Comparison of ENCODE assay signal across 26 cellular contexts in the genomic region with DNA sequence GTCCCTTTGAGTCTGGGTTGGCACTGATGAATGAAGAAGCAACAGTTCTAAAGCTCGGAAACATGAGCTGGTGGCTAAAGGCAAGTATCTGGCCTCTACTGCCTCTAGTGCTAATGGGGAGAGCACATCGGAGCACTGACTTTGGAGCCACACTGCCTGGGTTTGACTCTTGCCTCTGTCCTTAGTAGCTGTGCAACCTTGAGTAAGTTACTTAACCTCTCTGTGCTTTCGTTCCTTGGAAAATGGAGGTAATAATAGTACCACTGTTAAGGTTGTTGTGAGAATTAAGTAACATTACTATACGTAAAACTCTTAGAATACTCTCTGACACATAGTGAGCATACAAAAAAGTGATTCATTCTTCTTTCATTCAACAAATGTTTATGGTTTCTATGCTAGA.
"Had no signal": no experiment of that assay in that cellular context is flagged by ENCODE, and none has a peak within 500 bp of the region (broad histone marks: within the 10 kb centered on the region; RNA-seq: fewer than 3 reads in every experiment).

No MANE protein-coding gene starts in this region.

- FAIRE-seq: endometrium, islet of Langerhans, keratinocyte had no signal

- H3K4me3 ChIP-seq: esophagus squamous epithelium, gastrocnemius medialis, heart right ventricle, left lung, lower lobe of right lung, mucosa of descending colon had no signal

- H3K27me3 ChIP-seq: gastrocnemius medialis had no signal

- DNase-seq: cortex of kidney; effector CD8-positive, alpha-beta T cell; effector memory CD8-positive, alpha-beta T cell; endodermal cell; erythroblast; esophagus squamous epithelium; foreskin fibroblast; foreskin melanocyte; gastrocnemius medialis; glutamatergic neuron; head of caudate nucleus; heart right ventricle; hippocampal formation; left cardiac atrium; left lung; left ventricle myocardium superior; lower lobe of right lung; mesenchymal stem cell; mucosa of descending colon; naive B cell; naive thymus-derived CD8-positive, alpha-beta T cell had no signal

- H3K27ac ChIP-seq: epithelial cell of prostate, esophagus squamous epithelium, gastrocnemius medialis, heart right ventricle, left lung, lower lobe of right lung had no signal

- ATAC-seq: effector memory CD8-positive, alpha-beta T cell; esophagus mucosa; gastrocnemius medialis; heart right ventricle; left cardiac atrium; left lung; left ventricle myocardium superior; lower lobe of right lung; mucosa of descending colon; naive thymus-derived CD8-positive, alpha-beta T cell had no signal

- H3K9me3 ChIP-seq: esophagus squamous epithelium, gastrocnemius medialis, heart right ventricle, left lung, lower lobe of right lung, mucosa of descending colon had no signal

- H3K4me1 ChIP-seq: esophagus squamous epithelium, gastrocnemius medialis, heart right ventricle, left lung, lower lobe of right lung had no signal

- H3K36me3 ChIP-seq: esophagus squamous epithelium, gastrocnemius medialis, heart right ventricle, left lung, lower lobe of right lung had no signal
